In genomic region chr17:30116345-30116660, GRCh38 we compare ENCODE assay signal across 8 cellular contexts.
DNase-seq lines count a peak whose midpoint lies in the region; ATAC-seq, FAIRE-seq and TF ChIP-seq lines count a peak whose summit lies in the region.

No MANE protein-coding gene starts in this region.

- H3K27me3 Mint-ChIP-seq in central memory CD8-positive, alpha-beta T cell, result no peaks in the 10 kb centered on the region

- H3K9me3 Mint-ChIP-seq in central memory CD8-positive, alpha-beta T cell, result no peaks in the 10 kb centered on the region

- H3K27ac ChIP-seq in muscle layer of duodenum (ENCODE audit: low read length), result peak overlapping the region; percentile 100

- H3K9me3 ChIP-seq in muscle layer of duodenum (ENCODE audit: control insufficient read depth in 1 of 2, low read length in 2 of 2), result no peaks in the 10 kb centered on the region

- no peak for FAIRE-seq in D721Med (lab: Jason Lieb, UNC)

- peak overlapping the region; percentile 99 for H3K27ac Mint-ChIP-seq in central memory CD8-positive, alpha-beta T cell (ENCODE audit: low read depth)

- H3K27me3 ChIP-seq in muscle layer of duodenum (ENCODE audit: low read depth, low read length), result no peaks in the 10 kb centered on the region

- peak; percentile 14 for ATAC-seq in HG03354 (IDR thresholded peaks at IDR 0.05; ENCODE audit: poor library complexity, severe bottlenecking, unreplicated experiment)
- ATAC-seq in central memory CD8-positive, alpha-beta T cell (replicated peaks; ENCODE audit: extremely low read depth, poor library complexity, severe bottlenecking), result peak; percentile 13

- peaks cover 8 to 9% of the 10 kb centered on the region in 2 donors for H3K36me3 ChIP-seq in muscle layer of duodenum (ENCODE audit: control insufficient read depth in 1 of 2, insufficient read depth in 2 of 2, low read length in 2 of 2)

- peaks cover 31% of the 10 kb centered on the region for H3K36me3 Mint-ChIP-seq in central memory CD8-positive, alpha-beta T cell (ENCODE audit: insufficient read depth)

- H3K4me3 ChIP-seq in AG10803 (ENCODE audit: low read length) (peak overlapping the region; percentile 68), muscle layer of duodenum (ENCODE audit: low read depth in 1 of 2, low read length in 2 of 2) (peak overlapping the region; percentile 68 to 99)

- peaks cover 11 to 16% of the 10 kb centered on the region in 2 donors for H3K4me1 ChIP-seq in muscle layer of duodenum (ENCODE audit: control insufficient read depth in 1 of 2, insufficient read depth in 2 of 2, low read length in 2 of 2)

- no peak for TF ChIP-seq CTCF in AG10803 (conservative IDR thresholded peaks at IDR 0.05; ENCODE audit: low read length)
- no peak for TF ChIP-seq CTCF in D721Med (IDR thresholded peaks at IDR 0.05; ENCODE audit: insufficient read depth, missing control alignments)

- DNase-seq in AG10803 (ENCODE audit: low read depth) (no peak), NCI-H345 treated with DMSO at 0.1 percent for 48 hours (lab: John Stamatoyannopoulos, UW; ENCODE audit: unreplicated experiment) (no peak), D721Med (ENCODE audit: insufficient read length, low spot score) (no peak), iPS-NIHi11 (ENCODE audit: low spot score) (no peak), NCI-H2196 treated with DMSO at 0.1 percent for 48 hours (lab: John Stamatoyannopoulos, UW; ENCODE audit: unreplicated experiment) (no peak)
- DNase-seq in central memory CD8-positive, alpha-beta T cell (ENCODE audit: low spot score in 2 of 2), result no peak

- H3K4me1 Mint-ChIP-seq in central memory CD8-positive, alpha-beta T cell, result peaks cover 43% of the 10 kb centered on the region

- peak overlapping the region; percentile 94 for H3K4me3 Mint-ChIP-seq in central memory CD8-positive, alpha-beta T cell
